In genomic region chr13:25992076-25992475, GRCh38 we compare ENCODE assay signal across 20 cellular contexts. TPM values are rescaled to one million over a fixed set of nuclear protein-coding genes. Genes with fewer than 3 reads are reported as not detected.
"Had no signal": no experiment of that assay in that cellular context is flagged by ENCODE, and none has a peak within 500 bp of the region (broad histone marks: within the 10 kb centered on the region; RNA-seq: fewer than 3 reads in every experiment).

No MANE protein-coding gene starts in this region.

- H3K27ac ChIP-seq: gastrocnemius medialis, ovary, tibial nerve, upper lobe of right lung, vagina had no signal

- H3K9me3 ChIP-seq: gastrocnemius medialis, ovary, vagina had no signal

- ATAC-seq: esophagus mucosa; gastrocnemius medialis; left colon; left ventricle myocardium superior; right cardiac atrium; stimulated activated naive CD8-positive, alpha-beta T cell treated with anti-CD3 and anti-CD28 coated beads, Interleukin-15, Interleukin-2, amounts not matched to agents 100 U/mL and 50 U/mL, for 24 hours; upper lobe of right lung had no signal

- H3K36me3 ChIP-seq: gastrocnemius medialis, ovary, tibial nerve, upper lobe of right lung, vagina had no signal

- FAIRE-seq: endometrium, keratinocyte, small intestine had no signal

- H3K4me3 ChIP-seq: gastrocnemius medialis, lung, ovary, tibial nerve, upper lobe of right lung, vagina had no signal

- H3K27me3 ChIP-seq: gastrocnemius medialis, ovary, tibial nerve, upper lobe of right lung, vagina had no signal

- H3K4me3 Mint-ChIP-seq: immature natural killer cell, natural killer cell, neural crest cell had no signal

- H3K4me1 ChIP-seq: gastrocnemius medialis, tibial nerve, upper lobe of right lung, vagina had no signal

- H3K27ac Mint-ChIP-seq: immature natural killer cell, natural killer cell had no signal

- DNase-seq: effector memory CD4-positive, alpha-beta T cell; gastrocnemius medialis; glutamatergic neuron; immature natural killer cell; left colon; left ventricle myocardium superior; natural killer cell; ovary; right cardiac atrium; small intestine; stimulated activated CD4-positive, alpha-beta T cell treated with anti-CD3 and anti-CD28 coated beads, Interleukin-12 subunit alpha, Interleukin-12 subunit beta, amount 100 ng/mL, for 4 hours; stimulated activated naive CD8-positive, alpha-beta T cell treated with anti-CD3 and anti-CD28 coated beads, Interleukin-15, Interleukin-2, amounts not matched to agents 100 U/mL and 50 U/mL, for 24 hours; upper lobe of right lung had no signal

RNA-seq across cellular contexts. Expression of gene SHISA2, which starts 59.7 kb away (rescaled TPM):
- total RNA-seq: vagina had no signal
- polyA plus RNA-seq: immature natural killer cell had no signal
